1 cellular context compared by ENCODE assay signal in the genomic region with DNA sequence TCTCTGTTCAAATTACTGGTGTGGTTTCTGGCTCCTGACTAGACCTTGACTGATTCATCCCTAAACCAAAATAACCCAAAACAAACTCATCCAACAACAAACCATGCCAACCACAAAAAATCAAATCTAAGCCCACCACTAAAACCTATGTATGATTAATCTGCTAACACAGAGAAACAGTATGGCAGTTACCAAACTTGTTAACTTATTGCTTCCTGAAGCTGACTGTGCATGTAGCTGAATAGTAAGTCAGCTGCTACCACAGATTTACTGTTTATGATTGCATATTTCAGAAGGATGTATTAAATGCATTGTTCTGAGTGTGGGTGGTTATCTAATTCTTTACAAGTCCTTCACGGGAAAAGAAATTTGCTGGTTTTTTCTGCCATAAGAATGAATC.
TF ChIP-seq lines count a peak whose summit lies in the region.

No MANE protein-coding gene starts in this region.

TF ChIP-seq in SK-N-SH treated with all-trans-retinoic acid at 6 μM for 48 hours, 23 proteins besides CTCF, POLR2A, EP300 and RAD21 (continued from another document):
- no peak for TF ChIP-seq CREB5 (CRISPR knock-in tag; IDR thresholded peaks at IDR 0.05; ENCODE audit: low read depth)
- TF ChIP-seq TCF4 (CRISPR knock-in tag; IDR thresholded peaks at IDR 0.05; ENCODE audit: borderline replicate concordance), result no peak
- no peak for TF ChIP-seq ESRRG (CRISPR knock-in tag; IDR thresholded peaks at IDR 0.05)
- TF ChIP-seq ISL1 (CRISPR knock-in tag; IDR thresholded peaks at IDR 0.05), result no peak
- TF ChIP-seq TSHZ2 (CRISPR knock-in tag; IDR thresholded peaks at IDR 0.05), result no peak
